22 cellular contexts compared by ENCODE assay signal in the genomic region with DNA sequence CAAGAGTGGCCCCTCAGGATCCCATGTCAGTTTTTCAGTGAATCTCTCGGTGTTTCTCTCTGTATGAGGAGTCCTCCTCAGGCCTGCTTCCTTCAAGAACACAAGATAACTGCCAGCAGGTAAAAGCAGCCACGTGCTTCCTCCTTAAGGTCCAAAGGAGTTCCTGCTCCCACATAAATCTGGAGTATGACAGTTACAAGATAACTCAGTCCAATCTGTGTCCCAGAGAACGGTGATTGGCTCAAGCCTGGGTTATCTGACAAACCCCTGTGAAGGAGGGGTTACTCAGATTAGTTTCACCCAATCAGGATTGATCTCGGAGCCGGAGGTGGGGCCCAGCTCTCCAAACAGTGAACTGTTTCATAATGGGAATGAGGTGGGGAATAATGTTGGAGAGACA. TPM values are rescaled to one million over a fixed set of nuclear protein-coding genes. Genes with fewer than 3 reads are reported as not detected.
DNase-seq lines count a peak whose midpoint lies in the region; ATAC-seq, FAIRE-seq and TF ChIP-seq lines count a peak whose summit lies in the region.
"Had no signal": no experiment of that assay in that cellular context is flagged by ENCODE, and none has a peak within 500 bp of the region (broad histone marks: within the 10 kb centered on the region; RNA-seq: fewer than 3 reads in every experiment).

No MANE protein-coding gene starts in this region.

- H4K20me1 ChIP-seq in K562 (replicated peaks; ENCODE audit: control insufficient read depth, insufficient read depth, low read length): no peaks in the 10 kb centered on the region

- in situ Hi-C loops in K562 (cut with MboI): no loop called here

- no peak overlapping the region for H3K4me3 Mint-ChIP-seq in stimulated activated effector memory CD8-positive, alpha-beta T cell treated with anti-CD3 and anti-CD28 coated beads, Interleukin-12 subunit alpha, Interleukin-12 subunit beta, amount 100 ng/mL, for 72 hours
- H3K4me3 Mint-ChIP-seq: activated naive CD4-positive, alpha-beta T cell treated with anti-CD3 and anti-CD28 coated beads, Interleukin-2, amount 10 ng/mL, durations not matched to agents 7 days and 5 days; dendritic cell treated with granulocyte-macrophage colony-stimulating factor and Interleukin-4, amounts not matched to agents 40 ng/mL and 50 ng/mL, for 4 days; T-helper 1 cell treated with Interleukin-12 subunit alpha and Interleukin-12 subunit beta and Interleukin-4 antibody, amounts not matched to agents 30 μg/mL and 1 μg/mL, for 36 hours had no signal

- no peaks in the 10 kb centered on the region for H3K36me3 Mint-ChIP-seq in stimulated activated effector memory CD8-positive, alpha-beta T cell treated with anti-CD3 and anti-CD28 coated beads, Interleukin-12 subunit alpha, Interleukin-12 subunit beta, amount 100 ng/mL, for 72 hours

- H3K9me1 ChIP-seq in K562 (ENCODE audit: control insufficient read depth, insufficient read depth, low read length): no peaks in the 10 kb centered on the region

- peaks cover 7% of the 10 kb centered on the region for H3K4me1 Mint-ChIP-seq in stimulated activated effector memory CD8-positive, alpha-beta T cell treated with anti-CD3 and anti-CD28 coated beads, Interleukin-12 subunit alpha, Interleukin-12 subunit beta, amount 100 ng/mL, for 72 hours

- H3K27me3 ChIP-seq in H7 (ENCODE audit: control insufficient read depth, insufficient read depth, low read length): no peaks in the 10 kb centered on the region
- H3K27me3 ChIP-seq in K562 (ENCODE audit: control insufficient read depth in 2 of 2, insufficient read depth in 2 of 2, low read length in 2 of 2): no peaks in the 10 kb centered on the region
- H3K27me3 ChIP-seq: cardiac muscle cell, Peyer's patch, tibial nerve had no signal

- ATAC-seq in K562 (peak; percentile 78), mucosa of descending colon (peak; percentile 40)
- no peak for ATAC-seq in stimulated activated effector memory CD8-positive, alpha-beta T cell treated with anti-CD3 and anti-CD28 coated beads, Interleukin-12 subunit alpha, Interleukin-12 subunit beta, amount 100 ng/mL, for 72 hours

- TF ChIP-seq EP300 in K562 (IDR thresholded peaks at IDR 0.05; ENCODE audit: low read length): 0 out of 2 replicates have a peak, but pooled peaks have one; percentile 29

- TF ChIP-seq CTCF in K562 (IDR thresholded peaks at IDR 0.05 in 2 of 3, conservative IDR thresholded peaks at IDR 0.05 in 1 of 3; ENCODE audit: insufficient read depth in 2 of 3, low read depth in 1 of 3, low read length in 3 of 3) (no peak), mucosa of descending colon (IDR thresholded peaks at IDR 0.05) (no peak)

- 39% methylated on average over 5 of the region's 5 CpGs for WGBS in K562 (ENCODE audit: insufficient coverage, low coverage, missing lambda C conversion rate)

- H3K27ac ChIP-seq in K562 (ENCODE audit: extremely low read depth, low read depth, low read length): no peak overlapping the region
- H3K27ac ChIP-seq: cardiac muscle cell, neutrophil, Peyer's patch, prostate gland, tibial nerve, VCaP had no signal

- FAIRE-seq in K562 (lab: Jason Lieb, UNC): peak; percentile 60
- FAIRE-seq: endometrium had no signal

- peak; percentile 61 for DNase-seq in H7
- peak; percentile 26 for DNase-seq in M059J (ENCODE audit: low read depth)
- DNase-seq in K562 (ENCODE audit: extremely low read depth in 1 of 4, low spot score in 3 of 4): peak; percentile 41 to 69 (median 53)
- no peak for DNase-seq in mucosa of descending colon
- no peak for DNase-seq in NOMO-1 treated with DMSO at 0.1 percent for 48 hours (lab: John Stamatoyannopoulos, UW; ENCODE audit: unreplicated experiment)
- no peak for DNase-seq in T1000 (lab: John Stamatoyannopoulos, UW)
- no peak for DNase-seq in stimulated activated effector memory CD8-positive, alpha-beta T cell treated with anti-CD3 and anti-CD28 coated beads, Interleukin-12 subunit alpha, Interleukin-12 subunit beta, amount 100 ng/mL, for 72 hours (ENCODE audit: low spot score in 2 of 2)
- DNase-seq: activated naive CD4-positive, alpha-beta T cell treated with anti-CD3 and anti-CD28 coated beads, Interleukin-2, amount 10 ng/mL, durations not matched to agents 7 days and 5 days; DMS153; kidney glomerular epithelial cell; mammary epithelial cell; NCI-H1092 treated with DMSO at 0.1 percent for 48 hours; NCI-H187 treated with DMSO at 0.1 percent for 48 hours; Peyer's patch had no signal

- no TSS peak for BruUV-seq in K562 (replicated peaks; lab: Mats Ljungman, UMichigan)

- H3K4me1 ChIP-seq in K562 (replicated peaks in 1 of 2; ENCODE audit: control insufficient read depth in 2 of 2, insufficient read depth in 2 of 2, low read length in 2 of 2): peaks cover 6% of the 10 kb centered on the region in 2 experiments; a peak in 3 of 5 replicates
- H3K4me1 ChIP-seq in mucosa of descending colon (ENCODE audit: low read depth): no peaks in the 10 kb centered on the region
- H3K4me1 ChIP-seq: Peyer's patch, prostate gland had no signal

- intact Hi-C loops in K562 (cut with micrococcal nuclease): no loop called here
- intact Hi-C loops in mucosa of descending colon (cut with DNase I, micrococcal nuclease): no loop called here

- H3K27ac Mint-ChIP-seq in stimulated activated effector memory CD8-positive, alpha-beta T cell treated with anti-CD3 and anti-CD28 coated beads, Interleukin-12 subunit alpha, Interleukin-12 subunit beta, amount 100 ng/mL, for 72 hours: no peak overlapping the region
- H3K27ac Mint-ChIP-seq: activated naive CD4-positive, alpha-beta T cell treated with anti-CD3 and anti-CD28 coated beads, Interleukin-2, amount 10 ng/mL, durations not matched to agents 7 days and 5 days; dendritic cell treated with granulocyte-macrophage colony-stimulating factor and Interleukin-4, amounts not matched to agents 40 ng/mL and 50 ng/mL, for 4 days; T-helper 1 cell treated with Interleukin-12 subunit alpha and Interleukin-12 subunit beta and Interleukin-4 antibody, amounts not matched to agents 30 μg/mL and 1 μg/mL, for 36 hours had no signal

- POLR2A ChIA-PET in K562 (lab: Yijun Ruan, JAX): no interaction called here

- no peaks in the 10 kb centered on the region for H3K9me3 ChIP-seq in K562 (replicated peaks; ENCODE audit: control insufficient read depth, insufficient read depth, low read depth, low read length)
- H3K9me3 ChIP-seq in mucosa of descending colon: no peaks in the 10 kb centered on the region
- H3K9me3 ChIP-seq: neutrophil, Peyer's patch, prostate gland, tibial nerve had no signal

- H3K4me3 ChIP-seq in H7 (ENCODE audit: insufficient read depth, low read depth, low read length) (no peak overlapping the region), K562 (no peak overlapping the region), mucosa of descending colon (no peak overlapping the region)
- H3K4me3 ChIP-seq: cardiac muscle cell, Peyer's patch, prostate gland, tibial nerve had no signal

- H3K4me2 ChIP-seq in K562 (ENCODE audit: insufficient read depth, low read length): no peak overlapping the region

- CTCF ChIA-PET in K562 (lab: Yijun Ruan, JAX; ENCODE audit: low intra/inter-chr PET ratio): no interaction called here

- H3K79me2 ChIP-seq in K562 (ENCODE audit: control insufficient read depth, insufficient read depth, low read length): peaks cover 3% of the 10 kb centered on the region

- no peak overlapping the region for H2AFZ ChIP-seq in K562 (ENCODE audit: low read depth, low read length)

- no peak overlapping the region for H3K9ac ChIP-seq in K562 (ENCODE audit: insufficient read depth in 1 of 2, low read depth in 2 of 2, low read length in 2 of 2)

- H3K36me3 ChIP-seq in H7 (replicated peaks; ENCODE audit: control insufficient read depth, insufficient read depth, low read length) (no peaks in the 10 kb centered on the region; the same call in 1 of the 2 replicates), K562 (ENCODE audit: control insufficient read depth, insufficient read depth, low read length) (0 out of 3 replicates have a peak, but pooled peaks cover 3% of the 10 kb centered on the region), mucosa of descending colon (ENCODE audit: low read depth) (no peaks in the 10 kb centered on the region)
- H3K36me3 ChIP-seq: cardiac muscle cell, neutrophil, Peyer's patch, prostate gland, tibial nerve had no signal

- no peak for TF ChIP-seq POLR2A in K562 (conservative IDR thresholded peaks at IDR 0.05)

- TF ChIP-seq RAD21 in K562 (CRISPR knock-in tag; conservative IDR thresholded peaks at IDR 0.05 in 1 of 2, IDR thresholded peaks at IDR 0.05 in 1 of 2): no peak

- no peaks in the 10 kb centered on the region for H3K9me3 Mint-ChIP-seq in stimulated activated effector memory CD8-positive, alpha-beta T cell treated with anti-CD3 and anti-CD28 coated beads, Interleukin-12 subunit alpha, Interleukin-12 subunit beta, amount 100 ng/mL, for 72 hours
- H3K9me3 Mint-ChIP-seq: activated naive CD4-positive, alpha-beta T cell treated with anti-CD3 and anti-CD28 coated beads, Interleukin-2, amount 10 ng/mL, durations not matched to agents 7 days and 5 days; dendritic cell treated with granulocyte-macrophage colony-stimulating factor and Interleukin-4, amounts not matched to agents 40 ng/mL and 50 ng/mL, for 4 days; T-helper 1 cell treated with Interleukin-12 subunit alpha and Interleukin-12 subunit beta and Interleukin-4 antibody, amounts not matched to agents 30 μg/mL and 1 μg/mL, for 36 hours had no signal

RNA-seq across cellular contexts. Expression of gene ANKRD13C, which starts 5.8 kb away (rescaled TPM):
- 34.4 and 54.2 TPM in 2 replicates for total RNA-seq in H7 (2014; rRNA removed; shearing (Covaris generic))
- 33.6 and 33.7 TPM in 2 replicates for total RNA-seq in M059J (2014; rRNA removed; shearing (Covaris generic))
- total RNA-seq in K562 (2011; cell fraction: chromatin; rRNA removed; ENCODE audit: low replicate concordance): 16.8 and 35.6 TPM in 2 replicates
- total RNA-seq in K562 (2011; cell fraction: nucleolus; rRNA removed): 16.3 and 17.8 TPM in 2 replicates
- total RNA-seq in K562 (2011; cell fraction: nucleoplasm; rRNA removed): 17.1 and 22.2 TPM in 2 replicates
- total RNA-seq in K562 (2014; rRNA removed) (16.0 and 16.7 TPM in 2 replicates), K562 (2014; rRNA removed; fragmentation: Illumina TruSeq; extraction: Trizol) (16.6 and 19.3 TPM in 2 replicates), K562 (2015; rRNA removed; fragmentation: Illumina TruSeq; extraction: Trizol) (20.8 and 22.8 TPM in 2 replicates), K562 (2021) (13.9 and 15.0 TPM in 2 replicates), mucosa of descending colon (10 to 100 TPM; 20.8 to 24.8 (median 23.4) TPM)
- polyA plus RNA-seq in K562 (2011; rRNA removed) (6.5 and 8.7 TPM in 2 replicates), K562 (2014; fragmentation: Illumina TruSeq; extraction: Trizol) (10.2 and 12.5 TPM in 2 replicates), K562 (2014; fragmentation: Nextera tagmentation; extraction: Ambion mirVana) (1 to 10 TPM; 3.4 to 4.0 TPM), K562 (2014; rRNA removed) (10.3 and 11.9 TPM in 2 replicates)
- 3.3 and 5.1 TPM in 2 replicates for polyA plus RNA-seq in K562 (2011; cell fraction: cytosol; rRNA removed)
- 7.8 and 10.6 TPM in 2 replicates for polyA plus RNA-seq in K562 (2011; cell fraction: nucleus; rRNA removed)
- polyA plus RNA-seq in K562 (2012): 7.7 and 8.1 TPM in 2 replicates
- polyA minus RNA-seq in K562 (2011; rRNA and poly(A)+ RNA removed): 13.3 and 15.4 TPM in 2 replicates
- 8.3 and 8.6 TPM in 2 replicates for polyA minus RNA-seq in K562 (2011; cell fraction: cytosol; rRNA and poly(A)+ RNA removed)
- polyA minus RNA-seq in K562 (2011; cell fraction: nucleus; rRNA and poly(A)+ RNA removed): 22.3 and 26.2 TPM in 2 replicates

RNA-seq across cellular contexts. Expression of gene CTH, which starts 50.7 kb away (rescaled TPM):
- 33.5 and 35.9 TPM in 2 replicates for total RNA-seq in H7 (2014; rRNA removed; shearing (Covaris generic))
- total RNA-seq in M059J (2014; rRNA removed; shearing (Covaris generic)): 3.7 and 5.9 TPM in 2 replicates
- total RNA-seq in K562 (2011; cell fraction: chromatin; rRNA removed; ENCODE audit: low replicate concordance): 20.6 and 29.3 TPM in 2 replicates
- 17.0 and 18.3 TPM in 2 replicates for total RNA-seq in K562 (2011; cell fraction: nucleolus; rRNA removed)
- 18.4 and 19.7 TPM in 2 replicates for total RNA-seq in K562 (2011; cell fraction: nucleoplasm; rRNA removed)
- total RNA-seq in K562 (2014; rRNA removed) (17.3 and 17.4 TPM in 2 replicates), K562 (2014; rRNA removed; fragmentation: Illumina TruSeq; extraction: Trizol) (26.6 and 31.5 TPM in 2 replicates), K562 (2015; rRNA removed; fragmentation: Illumina TruSeq; extraction: Trizol) (7.0 and 8.0 TPM in 2 replicates), K562 (2021) (26.1 and 30.9 TPM in 2 replicates), mucosa of descending colon (10 to 100 TPM in 1 of 3 donors, 1 to 10 TPM in 2; 5.4 to 13.8 (median 7.2) TPM)
- polyA plus RNA-seq in K562 (2011; rRNA removed) (26.9 and 29.9 TPM in 2 replicates), K562 (2014; fragmentation: Illumina TruSeq; extraction: Trizol) (42.0 and 45.3 TPM in 2 replicates), K562 (2014; fragmentation: Nextera tagmentation; extraction: Ambion mirVana) (10 to 100 TPM; 45.6 to 54.4 TPM), K562 (2014; rRNA removed) (34.6 and 36.0 TPM in 2 replicates)
- 26.8 and 27.2 TPM in 2 replicates for polyA plus RNA-seq in K562 (2011; cell fraction: cytosol; rRNA removed)
- 18.6 and 20.2 TPM in 2 replicates for polyA plus RNA-seq in K562 (2011; cell fraction: nucleus; rRNA removed)
- 11.6 and 84.2 TPM in 2 replicates for polyA plus RNA-seq in K562 (2012)
- polyA minus RNA-seq in K562 (2011; rRNA and poly(A)+ RNA removed): 24.1 and 27.0 TPM in 2 replicates
- 12.2 and 17.0 TPM in 2 replicates for polyA minus RNA-seq in K562 (2011; cell fraction: cytosol; rRNA and poly(A)+ RNA removed)
- 12.3 and 21.4 TPM in 2 replicates for polyA minus RNA-seq in K562 (2011; cell fraction: nucleus; rRNA and poly(A)+ RNA removed)

Comparison
In these comparisons a context has a peak if more than half of its experiments do, and no peak if none do; other contexts are left out.
1. DNase-seq: peak in H7 (single experiment), M059J (single experiment) and K562 (4 of 4); none in mucosa of descending colon (0 of 3), NOMO-1 treated with DMSO at 0.1 percent for 48 hours (single experiment), T1000 (single experiment) and stimulated activated effector memory CD8-positive, alpha-beta T cell treated with anti-CD3 and anti-CD28 coated beads, Interleukin-12 subunit alpha, Interleukin-12 subunit beta, amount 100 ng/mL, for 72 hours (0 of 2).